Comparison of ENCODE assay signal across 2 cellular contexts in the genomic region with DNA sequence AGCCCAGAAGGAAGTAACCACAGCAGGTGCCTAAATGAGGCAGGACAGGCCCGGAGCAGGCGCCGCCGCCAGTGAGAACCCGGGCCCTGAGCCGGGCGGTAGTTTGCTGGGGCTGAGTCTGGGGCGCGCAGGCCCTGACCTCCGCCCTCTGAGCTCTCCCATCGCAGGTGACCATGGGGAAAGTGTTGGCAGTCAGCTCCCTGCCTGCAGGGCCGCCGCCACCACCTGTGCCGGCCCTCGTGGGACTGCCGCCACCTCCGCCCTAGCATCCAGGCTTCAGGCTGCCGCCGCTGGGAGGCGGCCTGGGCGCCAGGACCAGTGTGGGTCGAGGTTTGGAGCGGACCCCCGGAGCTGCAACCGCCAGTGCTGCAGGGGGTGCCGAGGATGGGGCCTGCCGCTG.
TF ChIP-seq lines count a peak whose summit lies in the region.

No MANE protein-coding gene starts in this region.

TF ChIP-seq in GM23338, 12 proteins besides CTCF, POLR2A, EP300 and RAD21:
- TF ChIP-seq, protein P1, sequence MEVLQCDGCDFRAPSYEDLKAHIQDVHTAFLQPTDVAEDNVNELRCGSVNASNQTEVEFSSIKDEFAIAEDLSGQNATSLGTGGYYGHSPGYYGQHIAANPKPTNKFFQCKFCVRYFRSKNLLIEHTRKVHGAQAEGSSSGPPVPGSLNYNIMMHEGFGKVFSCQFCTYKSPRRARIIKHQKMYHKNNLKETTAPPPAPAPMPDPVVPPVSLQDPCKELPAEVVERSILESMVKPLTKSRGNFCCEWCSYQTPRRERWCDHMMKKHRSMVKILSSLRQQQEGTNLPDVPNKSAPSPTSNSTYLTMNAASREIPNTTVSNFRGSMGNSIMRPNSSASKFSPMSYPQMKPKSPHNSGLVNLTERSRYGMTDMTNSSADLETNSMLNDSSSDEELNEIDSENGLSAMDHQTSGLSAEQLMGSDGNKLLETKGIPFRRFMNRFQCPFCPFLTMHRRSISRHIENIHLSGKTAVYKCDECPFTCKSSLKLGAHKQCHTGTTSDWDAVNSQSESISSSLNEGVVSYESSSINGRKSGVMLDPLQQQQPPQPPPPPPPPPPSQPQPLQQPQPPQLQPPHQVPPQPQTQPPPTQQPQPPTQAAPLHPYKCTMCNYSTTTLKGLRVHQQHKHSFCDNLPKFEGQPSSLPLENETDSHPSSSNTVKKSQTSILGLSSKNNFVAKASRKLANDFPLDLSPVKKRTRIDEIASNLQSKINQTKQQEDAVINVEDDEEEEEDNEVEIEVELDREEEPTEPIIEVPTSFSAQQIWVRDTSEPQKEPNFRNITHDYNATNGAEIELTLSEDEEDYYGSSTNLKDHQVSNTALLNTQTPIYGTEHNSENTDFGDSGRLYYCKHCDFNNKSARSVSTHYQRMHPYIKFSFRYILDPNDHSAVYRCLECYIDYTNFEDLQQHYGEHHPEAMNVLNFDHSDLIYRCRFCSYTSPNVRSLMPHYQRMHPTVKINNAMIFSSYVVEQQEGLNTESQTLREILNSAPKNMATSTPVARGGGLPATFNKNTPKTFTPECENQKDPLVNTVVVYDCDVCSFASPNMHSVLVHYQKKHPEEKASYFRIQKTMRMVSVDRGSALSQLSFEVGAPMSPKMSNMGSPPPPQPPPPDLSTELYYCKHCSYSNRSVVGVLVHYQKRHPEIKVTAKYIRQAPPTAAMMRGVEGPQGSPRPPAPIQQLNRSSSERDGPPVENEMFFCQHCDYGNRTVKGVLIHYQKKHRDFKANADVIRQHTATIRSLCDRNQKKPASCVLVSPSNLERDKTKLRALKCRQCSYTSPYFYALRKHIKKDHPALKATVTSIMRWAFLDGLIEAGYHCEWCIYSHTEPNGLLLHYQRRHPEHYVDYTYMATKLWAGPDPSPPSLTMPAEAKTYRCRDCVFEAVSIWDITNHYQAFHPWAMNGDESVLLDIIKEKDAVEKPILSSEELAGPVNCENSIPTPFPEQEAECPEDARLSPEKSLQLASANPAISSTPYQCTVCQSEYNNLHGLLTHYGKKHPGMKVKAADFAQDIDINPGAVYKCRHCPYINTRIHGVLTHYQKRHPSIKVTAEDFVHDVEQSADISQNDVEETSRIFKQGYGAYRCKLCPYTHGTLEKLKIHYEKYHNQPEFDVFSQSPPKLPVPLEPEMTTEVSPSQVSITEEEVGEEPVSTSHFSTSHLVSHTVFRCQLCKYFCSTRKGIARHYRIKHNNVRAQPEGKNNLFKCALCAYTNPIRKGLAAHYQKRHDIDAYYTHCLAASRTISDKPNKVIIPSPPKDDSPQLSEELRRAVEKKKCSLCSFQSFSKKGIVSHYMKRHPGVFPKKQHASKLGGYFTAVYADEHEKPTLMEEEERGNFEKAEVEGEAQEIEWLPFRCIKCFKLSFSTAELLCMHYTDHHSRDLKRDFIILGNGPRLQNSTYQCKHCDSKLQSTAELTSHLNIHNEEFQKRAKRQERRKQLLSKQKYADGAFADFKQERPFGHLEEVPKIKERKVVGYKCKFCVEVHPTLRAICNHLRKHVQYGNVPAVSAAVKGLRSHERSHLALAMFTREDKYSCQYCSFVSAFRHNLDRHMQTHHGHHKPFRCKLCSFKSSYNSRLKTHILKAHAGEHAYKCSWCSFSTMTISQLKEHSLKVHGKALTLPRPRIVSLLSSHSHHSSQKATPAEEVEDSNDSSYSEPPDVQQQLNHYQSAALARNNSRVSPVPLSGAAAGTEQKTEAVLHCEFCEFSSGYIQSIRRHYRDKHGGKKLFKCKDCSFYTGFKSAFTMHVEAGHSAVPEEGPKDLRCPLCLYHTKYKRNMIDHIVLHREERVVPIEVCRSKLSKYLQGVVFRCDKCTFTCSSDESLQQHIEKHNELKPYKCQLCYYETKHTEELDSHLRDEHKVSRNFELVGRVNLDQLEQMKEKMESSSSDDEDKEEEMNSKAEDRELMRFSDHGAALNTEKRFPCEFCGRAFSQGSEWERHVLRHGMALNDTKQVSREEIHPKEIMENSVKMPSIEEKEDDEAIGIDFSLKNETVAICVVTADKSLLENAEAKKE (CRISPR knock-in tag; IDR thresholded peaks at IDR 0.05), result no peak
- no peak for TF ChIP-seq POLR2AphosphoS5 (IDR thresholded peaks at IDR 0.05; ENCODE audit: low read depth)
- TF ChIP-seq ZNF331 (CRISPR knock-in tag; IDR thresholded peaks at IDR 0.05; ENCODE audit: low read depth), result no peak
- no peak for TF ChIP-seq CREB1 (CRISPR knock-in tag; IDR thresholded peaks at IDR 0.05; ENCODE audit: low read depth)
- TF ChIP-seq EZH2phosphoT487 (IDR thresholded peaks at IDR 0.05; ENCODE audit: unreplicated experiment), result no peak
- TF ChIP-seq, protein P2, sequence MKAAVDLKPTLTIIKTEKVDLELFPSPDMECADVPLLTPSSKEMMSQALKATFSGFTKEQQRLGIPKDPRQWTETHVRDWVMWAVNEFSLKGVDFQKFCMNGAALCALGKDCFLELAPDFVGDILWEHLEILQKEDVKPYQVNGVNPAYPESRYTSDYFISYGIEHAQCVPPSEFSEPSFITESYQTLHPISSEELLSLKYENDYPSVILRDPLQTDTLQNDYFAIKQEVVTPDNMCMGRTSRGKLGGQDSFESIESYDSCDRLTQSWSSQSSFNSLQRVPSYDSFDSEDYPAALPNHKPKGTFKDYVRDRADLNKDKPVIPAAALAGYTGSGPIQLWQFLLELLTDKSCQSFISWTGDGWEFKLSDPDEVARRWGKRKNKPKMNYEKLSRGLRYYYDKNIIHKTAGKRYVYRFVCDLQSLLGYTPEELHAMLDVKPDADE (IDR thresholded peaks at IDR 0.05), result no peak
- TF ChIP-seq EZH2 (IDR thresholded peaks at IDR 0.05; ENCODE audit: low read depth, unreplicated experiment), result no peak
TF ChIP-seq in GM23338: peak in this region for 0.

TF ChIP-seq in WTC11, 78 proteins besides CTCF, POLR2A, EP300 and RAD21 (continued from another document):
- TF ChIP-seq, protein P3, sequence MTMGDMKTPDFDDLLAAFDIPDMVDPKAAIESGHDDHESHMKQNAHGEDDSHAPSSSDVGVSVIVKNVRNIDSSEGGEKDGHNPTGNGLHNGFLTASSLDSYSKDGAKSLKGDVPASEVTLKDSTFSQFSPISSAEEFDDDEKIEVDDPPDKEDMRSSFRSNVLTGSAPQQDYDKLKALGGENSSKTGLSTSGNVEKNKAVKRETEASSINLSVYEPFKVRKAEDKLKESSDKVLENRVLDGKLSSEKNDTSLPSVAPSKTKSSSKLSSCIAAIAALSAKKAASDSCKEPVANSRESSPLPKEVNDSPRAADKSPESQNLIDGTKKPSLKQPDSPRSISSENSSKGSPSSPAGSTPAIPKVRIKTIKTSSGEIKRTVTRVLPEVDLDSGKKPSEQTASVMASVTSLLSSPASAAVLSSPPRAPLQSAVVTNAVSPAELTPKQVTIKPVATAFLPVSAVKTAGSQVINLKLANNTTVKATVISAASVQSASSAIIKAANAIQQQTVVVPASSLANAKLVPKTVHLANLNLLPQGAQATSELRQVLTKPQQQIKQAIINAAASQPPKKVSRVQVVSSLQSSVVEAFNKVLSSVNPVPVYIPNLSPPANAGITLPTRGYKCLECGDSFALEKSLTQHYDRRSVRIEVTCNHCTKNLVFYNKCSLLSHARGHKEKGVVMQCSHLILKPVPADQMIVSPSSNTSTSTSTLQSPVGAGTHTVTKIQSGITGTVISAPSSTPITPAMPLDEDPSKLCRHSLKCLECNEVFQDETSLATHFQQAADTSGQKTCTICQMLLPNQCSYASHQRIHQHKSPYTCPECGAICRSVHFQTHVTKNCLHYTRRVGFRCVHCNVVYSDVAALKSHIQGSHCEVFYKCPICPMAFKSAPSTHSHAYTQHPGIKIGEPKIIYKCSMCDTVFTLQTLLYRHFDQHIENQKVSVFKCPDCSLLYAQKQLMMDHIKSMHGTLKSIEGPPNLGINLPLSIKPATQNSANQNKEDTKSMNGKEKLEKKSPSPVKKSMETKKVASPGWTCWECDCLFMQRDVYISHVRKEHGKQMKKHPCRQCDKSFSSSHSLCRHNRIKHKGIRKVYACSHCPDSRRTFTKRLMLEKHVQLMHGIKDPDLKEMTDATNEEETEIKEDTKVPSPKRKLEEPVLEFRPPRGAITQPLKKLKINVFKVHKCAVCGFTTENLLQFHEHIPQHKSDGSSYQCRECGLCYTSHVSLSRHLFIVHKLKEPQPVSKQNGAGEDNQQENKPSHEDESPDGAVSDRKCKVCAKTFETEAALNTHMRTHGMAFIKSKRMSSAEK (CRISPR knock-in tag; IDR thresholded peaks at IDR 0.05; ENCODE audit: borderline replicate concordance), result no peak
- no peak for TF ChIP-seq ZNF396 (CRISPR knock-in tag; IDR thresholded peaks at IDR 0.05; ENCODE audit: borderline replicate concordance)
- TF ChIP-seq, protein P4, sequence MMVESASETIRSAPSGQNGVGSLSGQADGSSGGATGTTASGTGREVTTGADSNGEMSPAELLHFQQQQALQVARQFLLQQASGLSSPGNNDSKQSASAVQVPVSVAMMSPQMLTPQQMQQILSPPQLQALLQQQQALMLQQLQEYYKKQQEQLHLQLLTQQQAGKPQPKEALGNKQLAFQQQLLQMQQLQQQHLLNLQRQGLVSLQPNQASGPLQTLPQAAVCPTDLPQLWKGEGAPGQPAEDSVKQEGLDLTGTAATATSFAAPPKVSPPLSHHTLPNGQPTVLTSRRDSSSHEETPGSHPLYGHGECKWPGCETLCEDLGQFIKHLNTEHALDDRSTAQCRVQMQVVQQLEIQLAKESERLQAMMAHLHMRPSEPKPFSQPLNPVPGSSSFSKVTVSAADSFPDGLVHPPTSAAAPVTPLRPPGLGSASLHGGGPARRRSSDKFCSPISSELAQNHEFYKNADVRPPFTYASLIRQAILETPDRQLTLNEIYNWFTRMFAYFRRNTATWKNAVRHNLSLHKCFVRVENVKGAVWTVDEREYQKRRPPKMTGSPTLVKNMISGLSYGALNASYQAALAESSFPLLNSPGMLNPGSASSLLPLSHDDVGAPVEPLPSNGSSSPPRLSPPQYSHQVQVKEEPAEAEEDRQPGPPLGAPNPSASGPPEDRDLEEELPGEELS (CRISPR knock-in tag; IDR thresholded peaks at IDR 0.05), result no peak
- TF ChIP-seq, protein P5, sequence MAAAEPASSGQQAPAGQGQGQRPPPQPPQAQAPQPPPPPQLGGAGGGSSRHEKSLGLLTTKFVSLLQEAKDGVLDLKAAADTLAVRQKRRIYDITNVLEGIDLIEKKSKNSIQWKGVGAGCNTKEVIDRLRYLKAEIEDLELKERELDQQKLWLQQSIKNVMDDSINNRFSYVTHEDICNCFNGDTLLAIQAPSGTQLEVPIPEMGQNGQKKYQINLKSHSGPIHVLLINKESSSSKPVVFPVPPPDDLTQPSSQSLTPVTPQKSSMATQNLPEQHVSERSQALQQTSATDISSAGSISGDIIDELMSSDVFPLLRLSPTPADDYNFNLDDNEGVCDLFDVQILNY (CRISPR knock-in tag; IDR thresholded peaks at IDR 0.05), result no peak
